ENCODE assay signal across 27 cellular contexts in genomic region chr1:154798645-154799044, GRCh38.
"Had no signal": no experiment of that assay in that cellular context is flagged by ENCODE, and none has a peak within 500 bp of the region (broad histone marks: within the 10 kb centered on the region; RNA-seq: fewer than 3 reads in every experiment).

No MANE protein-coding gene starts in this region.

- H2AFZ ChIP-seq: hepatocyte had no signal

- FAIRE-seq: endometrium, kidney had no signal

- H3K27me3 ChIP-seq: colonic mucosa, gastroesophageal sphincter, heart left ventricle, hepatocyte, left lung had no signal

- H3K4me3 ChIP-seq: colonic mucosa, esophagus squamous epithelium, gastroesophageal sphincter, heart left ventricle, hepatocyte, left lung, lower lobe of right lung, mucosa of descending colon had no signal

- H3K4me2 ChIP-seq: hepatocyte had no signal

- H3K79me2 ChIP-seq: hepatocyte had no signal

- H3K9me3 ChIP-seq: colonic mucosa, esophagus squamous epithelium, gastroesophageal sphincter, heart left ventricle, left lung, lower lobe of right lung, mucosa of descending colon had no signal

- DNase-seq: colonic mucosa; cortex of kidney; effector CD8-positive, alpha-beta T cell; effector memory CD8-positive, alpha-beta T cell; endodermal cell; erythroblast; esophagus squamous epithelium; foreskin fibroblast; foreskin melanocyte; heart left ventricle; hypothalamus; immature natural killer cell; islet precursor cell; kidney glomerular epithelial cell; left colon; left lung; left ventricle myocardium superior; lower lobe of right lung; mesenchymal stem cell; mucosa of descending colon; naive B cell had no signal

- H3K27ac ChIP-seq: colonic mucosa, epithelial cell of prostate, esophagus squamous epithelium, gastroesophageal sphincter, heart left ventricle, hepatocyte, left lung, lower lobe of right lung had no signal

- ATAC-seq: effector memory CD8-positive, alpha-beta T cell; esophagus mucosa; gastroesophageal sphincter; heart left ventricle; left colon; left lung; left ventricle myocardium superior; lower lobe of right lung; mucosa of descending colon had no signal

- H3K36me3 ChIP-seq: colonic mucosa, esophagus squamous epithelium, gastroesophageal sphincter, heart left ventricle, left lung, lower lobe of right lung had no signal

- H3K4me1 ChIP-seq: colonic mucosa, esophagus squamous epithelium, gastroesophageal sphincter, left lung, lower lobe of right lung had no signal
